Comparison of ENCODE assay signal across 8 cellular contexts in the genomic region with DNA sequence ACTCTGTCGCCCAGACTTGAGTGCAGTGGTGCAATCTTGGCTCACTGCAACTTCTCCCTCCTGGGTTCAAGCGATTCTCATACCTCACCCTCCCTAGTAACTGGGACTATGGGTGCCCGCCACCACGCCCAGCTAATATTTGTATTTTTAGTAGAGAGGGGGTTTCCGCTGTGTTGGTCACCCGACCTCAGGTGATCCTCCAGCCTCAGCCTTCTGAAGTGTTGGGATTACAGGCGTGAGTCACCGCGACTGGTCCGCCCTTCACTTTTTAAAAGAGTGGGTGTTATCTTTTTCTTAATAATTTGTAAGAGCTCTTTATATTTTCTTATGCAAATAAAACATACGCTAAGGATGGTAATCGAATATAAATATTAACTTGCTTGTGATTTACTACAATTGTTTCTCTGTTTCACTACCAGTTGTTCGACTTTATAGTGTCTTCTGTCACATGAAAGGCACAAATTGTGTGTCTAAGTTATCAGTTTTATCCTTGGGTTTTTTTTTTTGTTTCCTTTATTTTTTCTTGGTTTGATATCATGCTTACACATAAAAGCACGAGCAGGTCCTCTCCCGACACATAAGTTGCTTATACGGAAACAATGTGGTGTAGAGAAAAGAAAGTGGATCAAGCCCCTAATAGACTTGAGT. TPM values are rescaled to one million over a fixed set of nuclear protein-coding genes. Genes with fewer than 3 reads are reported as not detected.
DNase-seq lines count a peak whose midpoint lies in the region; ATAC-seq and TF ChIP-seq lines count a peak whose summit lies in the region.

No MANE protein-coding gene starts in this region.

- H3K27me3 Mint-ChIP-seq in stimulated activated naive CD8-positive, alpha-beta T cell treated with anti-CD3 and anti-CD28 coated beads, Interleukin-15, amount 100 ng/mL, for 72 hours = no peaks in the 10 kb centered on the region

- H3K4me1 Mint-ChIP-seq in stimulated activated naive CD8-positive, alpha-beta T cell treated with anti-CD3 and anti-CD28 coated beads, Interleukin-15, amount 100 ng/mL, for 72 hours = peaks cover 14% of the 10 kb centered on the region

- ATAC-seq in heart left ventricle (no peak), Right ventricle myocardium superior (ENCODE audit: poor library complexity) (no peak), GM21737 (IDR thresholded peaks at IDR 0.05; ENCODE audit: unreplicated experiment) (no peak), GM18873 (IDR thresholded peaks at IDR 0.05; ENCODE audit: low FRiP score, unreplicated experiment) (no peak), GM18907 (IDR thresholded peaks at IDR 0.05; ENCODE audit: unreplicated experiment) (no peak)
- ATAC-seq in activated naive CD4-positive, alpha-beta T cell treated with anti-CD3 and anti-CD28 coated beads, Interleukin-2, amount 50 U/mL, for 72 hours = no peak
- ATAC-seq in stimulated activated naive CD8-positive, alpha-beta T cell treated with anti-CD3 and anti-CD28 coated beads, Interleukin-15, amount 100 ng/mL, for 72 hours = no peak

- 85 to 88% (median 87%) methylated on average over 16 of the region's 16 CpGs for WGBS in heart left ventricle, 4 donors

- TF ChIP-seq CTCF in heart left ventricle (IDR thresholded peaks at IDR 0.05) = no peak

- H3K27ac Mint-ChIP-seq in activated naive CD4-positive, alpha-beta T cell treated with anti-CD3 and anti-CD28 coated beads, Interleukin-2, amount 50 U/mL, for 72 hours = peak overlapping the region; percentile 94 to 99
- H3K27ac Mint-ChIP-seq in stimulated activated naive CD8-positive, alpha-beta T cell treated with anti-CD3 and anti-CD28 coated beads, Interleukin-15, amount 100 ng/mL, for 72 hours = peak overlapping the region; percentile 86 to 96

- peaks cover 0 to 4% (median 0%) of the 10 kb centered on the region in 9 donors for H3K36me3 ChIP-seq in heart left ventricle

- no peaks in the 10 kb centered on the region for H3K9me3 Mint-ChIP-seq in activated naive CD4-positive, alpha-beta T cell treated with anti-CD3 and anti-CD28 coated beads, Interleukin-2, amount 50 U/mL, for 72 hours
- H3K9me3 Mint-ChIP-seq in stimulated activated naive CD8-positive, alpha-beta T cell treated with anti-CD3 and anti-CD28 coated beads, Interleukin-15, amount 100 ng/mL, for 72 hours = no peaks in the 10 kb centered on the region

- DNase-seq in heart left ventricle (no peak), Right ventricle myocardium superior (no peak), kidney tubule cell (ENCODE audit: low spot score) (peak; percentile 70)
- DNase-seq in activated naive CD4-positive, alpha-beta T cell treated with anti-CD3 and anti-CD28 coated beads, Interleukin-2, amount 50 U/mL, for 72 hours (ENCODE audit: low spot score in 2 of 2) = no peak
- DNase-seq in stimulated activated naive CD8-positive, alpha-beta T cell treated with anti-CD3 and anti-CD28 coated beads, Interleukin-15, amount 100 ng/mL, for 72 hours = peak; percentile 5 to 52

- TF ChIP-seq POLR2A in heart left ventricle (IDR thresholded peaks at IDR 0.05) = no peak

- intact Hi-C loops in heart left ventricle (cut with DNase I) = loop anchor here in 8 of 10 donors (2.0 to 10.0 kb wide), 7 partner anchors 35 to 1177 kb away; a partner anchor contains a TSS
- intact Hi-C loops in Right ventricle myocardium superior (cut with DNase I) = loop anchor here (5.0 to 10.0 kb wide), 2 partner anchors 35 to 217 kb away; a partner anchor contains a TSS

- H3K36me3 Mint-ChIP-seq in activated naive CD4-positive, alpha-beta T cell treated with anti-CD3 and anti-CD28 coated beads, Interleukin-2, amount 50 U/mL, for 72 hours = peaks cover 21 to 40% of the 10 kb centered on the region in 2 donors

- H3K4me3 Mint-ChIP-seq in stimulated activated naive CD8-positive, alpha-beta T cell treated with anti-CD3 and anti-CD28 coated beads, Interleukin-15, amount 100 ng/mL, for 72 hours = peak overlapping the region; percentile 93 to 97

- peak overlapping the region in 11 of 12 donors; percentile 71 to 98 (median 88) for H3K4me3 ChIP-seq in heart left ventricle

- no peaks in the 10 kb centered on the region for H3K9me3 ChIP-seq in heart left ventricle

- H3K27me3 ChIP-seq in heart left ventricle = no peaks in the 10 kb centered on the region

- H3K4me1 ChIP-seq in heart left ventricle = peaks cover 1 to 30% (median 17%) of the 10 kb centered on the region in 12 donors

- peak overlapping the region in 5 of 12 donors; percentile 96 to 100 (median 99) for H3K27ac ChIP-seq in heart left ventricle

RNA-seq across cellular contexts. Expression of a gene that starts 1.9 kb away (rescaled TPM):
- total RNA-seq in heart left ventricle = 10 to 100 TPM; 41.8 to 60.9 (median 50.1) TPM
- 10 to 100 TPM; 31.0 to 48.3 TPM for polyA plus RNA-seq in heart left ventricle
- 54.0 TPM for total RNA-seq in Right ventricle myocardium superior
- 100 to 1,000 TPM in 1 of 2 donors, 10 to 100 TPM in 1; 91.7 to 108 TPM for total RNA-seq in activated naive CD4-positive, alpha-beta T cell treated with anti-CD3 and anti-CD28 coated beads, Interleukin-2, amount 50 U/mL, for 72 hours

Comparison
In these comparisons a context has a peak if more than half of its experiments do, and no peak if none do; other contexts are left out.
1. DNase-seq: peak in kidney tubule cell (single experiment) and stimulated activated naive CD8-positive, alpha-beta T cell treated with anti-CD3 and anti-CD28 coated beads, Interleukin-15, amount 100 ng/mL, for 72 hours (2 of 2); none in heart left ventricle (0 of 5), Right ventricle myocardium superior (single experiment) and activated naive CD4-positive, alpha-beta T cell treated with anti-CD3 and anti-CD28 coated beads, Interleukin-2, amount 50 U/mL, for 72 hours (0 of 2).